Comparison of ENCODE assay signal across 8 cellular contexts in the genomic region with DNA sequence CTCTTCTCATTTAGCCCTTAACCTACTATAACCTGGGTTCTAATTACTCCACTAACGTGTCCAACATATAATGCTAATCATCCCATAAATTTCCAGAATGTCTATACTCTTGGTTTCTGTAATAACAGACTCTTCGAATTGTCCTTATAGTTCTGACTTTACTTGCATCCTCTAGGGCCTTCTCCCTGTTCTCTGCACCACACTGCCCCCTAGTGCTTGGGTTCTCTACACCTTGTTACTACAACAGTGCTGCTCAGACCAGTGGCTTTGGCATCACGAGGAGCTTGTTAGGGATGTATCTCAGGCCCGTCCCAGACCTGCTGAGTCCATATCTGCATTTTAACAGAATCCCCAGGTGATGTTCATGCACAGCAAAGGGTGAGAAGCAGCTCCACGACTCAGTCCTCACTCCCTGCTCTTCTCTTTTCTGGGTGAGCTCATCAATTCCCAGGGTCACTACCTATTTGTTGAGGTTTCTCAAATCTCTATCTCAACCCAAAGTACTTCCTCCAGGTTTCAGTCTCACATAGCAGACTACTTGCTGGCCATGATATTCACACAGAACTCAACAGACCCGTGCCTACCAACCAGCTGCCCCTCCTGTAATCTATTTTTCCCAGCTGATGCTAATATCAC. TPM values are rescaled to one million over a fixed set of nuclear protein-coding genes. Genes with fewer than 3 reads are reported as not detected.
DNase-seq lines count a peak whose midpoint lies in the region; FAIRE-seq and TF ChIP-seq lines count a peak whose summit lies in the region.

No MANE protein-coding gene starts in this region.

- H3K79me1 ChIP-seq in trophoblast cell (ENCODE audit: low read length), result peaks cover 2% of the 10 kb centered on the region

- H4K91ac ChIP-seq in trophoblast cell (ENCODE audit: low read depth, low read length), result no peak overlapping the region

- no peak overlapping the region for H2BK5ac ChIP-seq in trophoblast cell (ENCODE audit: low read depth, low read length, poor library complexity)

- no peak overlapping the region for H3K18ac ChIP-seq in trophoblast cell (ENCODE audit: low read length)

- no peak overlapping the region for H2AFZ ChIP-seq in MM.1S (ENCODE audit: low read length)
- H2AFZ ChIP-seq in trophoblast cell (ENCODE audit: insufficient read depth, low read length, poor library complexity), result no peak overlapping the region

- no peaks in the 10 kb centered on the region for H4K20me1 ChIP-seq in MM.1S (ENCODE audit: insufficient read depth, low read length)

- H3K27me3 Mint-ChIP-seq in activated T-helper 2 cell treated with anti-CD3 and anti-CD28 coated beads, Interferon-gamma antibody, Interleukin-2, Interleukin-4, amounts not matched to agents 10 μg/mL and 5 μg/mL and 100 μg/mL, durations not matched to agents 14 hours and 24 hours and 36 hours (ENCODE audit: low read depth), result peaks cover 2% of the 10 kb centered on the region

- no peaks in the 10 kb centered on the region for H3K36me3 Mint-ChIP-seq in activated T-helper 2 cell treated with anti-CD3 and anti-CD28 coated beads, Interferon-gamma antibody, Interleukin-2, Interleukin-4, amounts not matched to agents 10 μg/mL and 5 μg/mL and 100 μg/mL, durations not matched to agents 14 hours and 24 hours and 36 hours (ENCODE audit: low read depth)

- no CpG with 5 or more reads among the region's 6 CpGs for WGBS in trophoblast cell (ENCODE audit: extremely low coverage, insufficient coverage, insufficient read length)

- H3K4me1 Mint-ChIP-seq in activated T-helper 2 cell treated with anti-CD3 and anti-CD28 coated beads, Interferon-gamma antibody, Interleukin-2, Interleukin-4, amounts not matched to agents 10 μg/mL and 5 μg/mL and 100 μg/mL, durations not matched to agents 14 hours and 24 hours and 36 hours (ENCODE audit: low read depth), result no peaks in the 10 kb centered on the region

- H3K4me3 ChIP-seq in HEK293 (ENCODE audit: low read depth, low read length), result no peak overlapping the region
- no peak overlapping the region for H3K4me3 ChIP-seq in MM.1S (ENCODE audit: low read length)
- H3K4me3 ChIP-seq in trophoblast cell (ENCODE audit: low read depth, low read length), result no peak overlapping the region

- no peak overlapping the region for H2BK120ac ChIP-seq in trophoblast cell (ENCODE audit: insufficient read depth, low read length, poor library complexity)

- H3K4me3 Mint-ChIP-seq in activated T-helper 2 cell treated with anti-CD3 and anti-CD28 coated beads, Interferon-gamma antibody, Interleukin-2, Interleukin-4, amounts not matched to agents 10 μg/mL and 5 μg/mL and 100 μg/mL, durations not matched to agents 14 hours and 24 hours and 36 hours (ENCODE audit: low read depth), result no peak overlapping the region

- H3K4me1 ChIP-seq in HEK293 (ENCODE audit: control insufficient read depth, insufficient read depth, low read length) (no peaks in the 10 kb centered on the region), MM.1S (ENCODE audit: low read length) (no peaks in the 10 kb centered on the region), trophoblast cell (ENCODE audit: control insufficient read depth in 1 of 2, insufficient read depth in 2 of 2, low read length in 2 of 2) (peaks cover 0 to 4% of the 10 kb centered on the region in 2 experiments)

- no peak overlapping the region for H3K4ac ChIP-seq in trophoblast cell (ENCODE audit: low read depth, low read length)

- DNase-seq in GM10248 (ENCODE audit: extremely low spot score) (peak; percentile 65), MM.1S (peak; percentile 85), SHP77 treated with DMSO at 0.1 percent for 48 hours (lab: John Stamatoyannopoulos, UW) (peak; percentile 81), globus pallidus (ENCODE audit: low spot score) (peak; percentile 83), trophoblast cell (peak; percentile 81 to 93), urothelium cell line (ENCODE audit: low spot score) (peak; percentile 78)
- DNase-seq in activated T-helper 2 cell treated with anti-CD3 and anti-CD28 coated beads, Interferon-gamma antibody, Interleukin-2, Interleukin-4, amounts not matched to agents 10 μg/mL and 5 μg/mL and 100 μg/mL, durations not matched to agents 14 hours and 24 hours and 36 hours (ENCODE audit: low spot score), result peak; percentile 74

- no peak overlapping the region for H2AK5ac ChIP-seq in trophoblast cell (ENCODE audit: low read length)

- peaks cover 4% of the 10 kb centered on the region; the same call in 1 of the 2 replicates for H3F3A ChIP-seq in MM.1S (ENCODE audit: insufficient read depth, low read length)

- H3K9me3 ChIP-seq in HEK293 (ENCODE audit: control insufficient read depth, insufficient read depth, low read depth, low read length) (no peaks in the 10 kb centered on the region), MM.1S (replicated peaks; ENCODE audit: insufficient read depth, low read length) (no peaks in the 10 kb centered on the region), trophoblast cell (ENCODE audit: insufficient read depth, low read depth, low read length) (no peaks in the 10 kb centered on the region)

- peak; percentile 20 for FAIRE-seq in urothelium cell line (lab: Jason Lieb, UNC)

- POLR2A ChIA-PET in GM10248 (lab: Yijun Ruan, JAX), result no interaction called here
- POLR2A ChIA-PET in HEK293 (lab: Yijun Ruan, JAX), result no interaction called here

- H3K79me2 ChIP-seq in MM.1S (ENCODE audit: low read length) (no peaks in the 10 kb centered on the region), trophoblast cell (ENCODE audit: control insufficient read depth, insufficient read depth, low read length, poor library complexity) (no peaks in the 10 kb centered on the region)

- H2BK12ac ChIP-seq in trophoblast cell (ENCODE audit: low read length), result no peak overlapping the region

- no peaks in the 10 kb centered on the region for H3K27me3 ChIP-seq in MM.1S (replicated peaks; ENCODE audit: insufficient read depth, low read length)
- H3K27me3 ChIP-seq in trophoblast cell (ENCODE audit: insufficient read depth, low read length), result no peaks in the 10 kb centered on the region

- H3K27ac ChIP-seq in HEK293 (ENCODE audit: extremely low read depth, low read depth, low read length) (no peak overlapping the region), MM.1S (ENCODE audit: low read length) (no peak overlapping the region), trophoblast cell (ENCODE audit: low read depth, low read length) (no peak overlapping the region)

- CTCF ChIA-PET in GM10248 (lab: Yijun Ruan, JAX), result interaction anchor here (0.6 to 9.8 kb wide), 42 partner anchors 10 to 1150 kb away, joined by 3 to 150 read pairs (median 4); a partner anchor contains a TSS
- CTCF ChIA-PET in HEK293 (lab: Yijun Ruan, JAX), result interaction anchor here (0.5 to 3.0 kb wide), 39 partner anchors 10 to 1141 kb away, joined by 3 to 39 read pairs (median 3); a partner anchor contains a TSS

- H3K23ac ChIP-seq in trophoblast cell (ENCODE audit: low read length), result no peak overlapping the region

- TF ChIP-seq CTCF in GM10248 (IDR thresholded peaks at IDR 0.05; ENCODE audit: control extremely low read depth, extremely low read depth, low read depth, missing control alignments) (peak; percentile 93), HEK293 (tag by site-specific recombination; IDR thresholded peaks at IDR 0.05) (peak; percentile 84), MM.1S (IDR thresholded peaks at IDR 0.05; ENCODE audit: low read length) (peak; percentile 94)

- H4K12ac ChIP-seq in trophoblast cell (ENCODE audit: low read depth, low read length), result no peak overlapping the region

- H3K9ac ChIP-seq in MM.1S (ENCODE audit: low read length), result no peak overlapping the region
- no peak overlapping the region for H3K9ac ChIP-seq in trophoblast cell (ENCODE audit: low read length)

- H3K9me3 Mint-ChIP-seq in activated T-helper 2 cell treated with anti-CD3 and anti-CD28 coated beads, Interferon-gamma antibody, Interleukin-2, Interleukin-4, amounts not matched to agents 10 μg/mL and 5 μg/mL and 100 μg/mL, durations not matched to agents 14 hours and 24 hours and 36 hours, result no peaks in the 10 kb centered on the region

- H3K36me3 ChIP-seq in HEK293 (ENCODE audit: control insufficient read depth in 2 of 2, insufficient read depth in 1 of 2, low read length in 2 of 2), result no peaks in the 10 kb centered on the region
- H3K36me3 ChIP-seq in MM.1S (replicated peaks; ENCODE audit: insufficient read depth, low read length), result no peaks in the 10 kb centered on the region
- no peaks in the 10 kb centered on the region for H3K36me3 ChIP-seq in trophoblast cell (ENCODE audit: control insufficient read depth in 1 of 2, insufficient read depth in 2 of 2, low read length in 2 of 2)

- H3K27ac Mint-ChIP-seq in activated T-helper 2 cell treated with anti-CD3 and anti-CD28 coated beads, Interferon-gamma antibody, Interleukin-2, Interleukin-4, amounts not matched to agents 10 μg/mL and 5 μg/mL and 100 μg/mL, durations not matched to agents 14 hours and 24 hours and 36 hours, result no peak overlapping the region

- no peak overlapping the region for H4K8ac ChIP-seq in trophoblast cell (ENCODE audit: low read depth, low read length)

- H3K14ac ChIP-seq in trophoblast cell (ENCODE audit: low read length), result no peak overlapping the region

- peak overlapping the region; percentile 10; the same call in 1 of the 2 replicates for H3K4me2 ChIP-seq in MM.1S (ENCODE audit: low read depth, low read length)
- no peak overlapping the region for H3K4me2 ChIP-seq in trophoblast cell (ENCODE audit: low read length)

- H3K9me2 ChIP-seq in MM.1S (replicated peaks; ENCODE audit: insufficient read depth, low read length), result no peaks in the 10 kb centered on the region

- intact Hi-C loops in activated T-helper 2 cell treated with anti-CD3 and anti-CD28 coated beads, Interferon-gamma antibody, Interleukin-2, Interleukin-4, amounts not matched to agents 10 μg/mL and 5 μg/mL and 100 μg/mL, durations not matched to agents 14 hours and 24 hours and 36 hours (cut with micrococcal nuclease), result loop anchor here (1.0 to 10.0 kb wide), 5 partner anchors 16 to 674 kb away; a partner anchor contains a TSS

TF ChIP-seq in HEK293, 187 proteins besides CTCF, POLR2A, EP300 and RAD21 (continues in another document):
- TF ChIP-seq ZNF324 (tag by site-specific recombination; IDR thresholded peaks at IDR 0.05) (no peak), ZNF654 (tag by site-specific recombination; IDR thresholded peaks at IDR 0.05; ENCODE audit: low read depth) (peak; percentile 71)

RNA-seq across cellular contexts. Expression of a gene that starts 14.5 kb away (rescaled TPM):
- total RNA-seq in activated T-helper 2 cell treated with anti-CD3 and anti-CD28 coated beads, Interferon-gamma antibody, Interleukin-2, Interleukin-4, amounts not matched to agents 10 μg/mL and 5 μg/mL and 100 μg/mL, durations not matched to agents 14 hours and 24 hours and 36 hours, result 100.0 and 111 TPM in 2 replicates
- polyA plus RNA-seq in trophoblast cell (2013), result 93.8 and 94.8 TPM in 2 replicates

RNA-seq across cellular contexts. Expression of a gene that starts 16.1 kb away (rescaled TPM):
- total RNA-seq in activated T-helper 2 cell treated with anti-CD3 and anti-CD28 coated beads, Interferon-gamma antibody, Interleukin-2, Interleukin-4, amounts not matched to agents 10 μg/mL and 5 μg/mL and 100 μg/mL, durations not matched to agents 14 hours and 24 hours and 36 hours, result 37.2 and 38.7 TPM in 2 replicates
- 21.5 and 21.9 TPM in 2 replicates for polyA plus RNA-seq in trophoblast cell (2013)
